In the genomic region with DNA sequence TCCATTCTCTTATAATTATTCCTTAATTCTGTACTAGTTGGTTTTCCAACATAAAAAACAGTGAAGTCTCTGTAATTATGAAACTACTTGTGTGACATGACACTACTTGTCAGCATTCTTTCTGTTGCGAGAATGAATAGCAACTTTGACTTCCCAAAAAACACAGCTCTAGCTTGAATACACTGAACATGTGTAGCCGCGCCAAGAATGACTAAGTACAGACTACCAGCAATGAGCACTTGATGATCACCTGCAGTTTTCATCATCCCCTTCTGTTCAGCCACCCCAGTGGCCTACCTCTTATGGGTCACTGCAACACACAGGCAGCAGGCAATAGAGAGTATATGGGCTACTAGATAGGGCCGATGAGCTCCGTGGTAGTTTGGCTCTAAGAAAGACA, we compare ENCODE assay signal across 27 cellular contexts.
DNase-seq lines count a peak whose midpoint lies in the region; ATAC-seq and TF ChIP-seq lines count a peak whose summit lies in the region.
"Had no signal": no experiment of that assay in that cellular context is flagged by ENCODE, and none has a peak within 500 bp of the region (broad histone marks: within the 10 kb centered on the region; RNA-seq: fewer than 3 reads in every experiment).

No MANE protein-coding gene starts in this region.

- intact Hi-C loops in mammary epithelial cell (cut with micrococcal nuclease) = no loop called here
- intact Hi-C loops in left lung (cut with DNase I) = no loop called here

- ATAC-seq in left lung (peak; percentile 50), HG02571 (IDR thresholded peaks at IDR 0.05; ENCODE audit: unreplicated experiment) (no peak), HG03097 (IDR thresholded peaks at IDR 0.05; ENCODE audit: low FRiP score, unreplicated experiment) (no peak)
- ATAC-seq: activated CD8-positive, alpha-beta T cell treated with anti-CD3 and anti-CD28 coated beads for 36 hours; activated T-helper 17 cell treated with anti-CD3 and anti-CD28 coated beads, Interleukin-2, amount 50 U/mL, for 72 hours; CD8-positive, alpha-beta T cell; left ventricle myocardium superior; psoas muscle; SK-N-SH treated with all-trans-retinoic acid at 6 μM for 48 hours; stimulated activated effector memory CD8-positive, alpha-beta T cell treated with anti-CD3 and anti-CD28 coated beads, Interleukin-12 subunit alpha, Interleukin-12 subunit beta, amount 100 ng/mL, for 72 hours; T-helper 17 cell had no signal

- TF ChIP-seq CTCF in mammary epithelial cell (conservative IDR thresholded peaks at IDR 0.05 in 1 of 2, IDR thresholded peaks at IDR 0.05 in 1 of 2; ENCODE audit: extremely low read depth in 1 of 2, insufficient read depth in 1 of 2, low read depth in 1 of 2, low read length in 2 of 2) = no peak
- no peak for TF ChIP-seq CTCF in left lung (IDR thresholded peaks at IDR 0.05)

- peak overlapping the region; percentile 41 for H3K27ac ChIP-seq in mammary epithelial cell (ENCODE audit: insufficient read depth, low read depth, low read length)
- no peak overlapping the region for H3K27ac ChIP-seq in left lung
- H3K27ac ChIP-seq: adrenal gland, psoas muscle, transverse colon had no signal

- H3K36me3 ChIP-seq in mammary epithelial cell (ENCODE audit: insufficient read depth, low read length) (no peaks in the 10 kb centered on the region), left lung (no peaks in the 10 kb centered on the region)
- H3K36me3 ChIP-seq: adrenal gland, transverse colon had no signal

- peaks cover 17% of the 10 kb centered on the region for H3K4me1 ChIP-seq in mammary epithelial cell (ENCODE audit: insufficient read depth, low read length)
- peaks cover 0 to 3% of the 10 kb centered on the region in 2 donors for H3K4me1 ChIP-seq in left lung
- H3K4me1 ChIP-seq: adrenal gland, psoas muscle, transverse colon had no signal

- dilution Hi-C loops in mammary epithelial cell (cut with HindIII; ENCODE audit: low sequenced_read_pairs) = no loop called here

- WGBS in mammary epithelial cell (ENCODE audit: low coverage, missing lambda C conversion rate) = 11% methylated on average over 5 of the region's 5 CpGs

- CTCF ChIA-PET in mammary epithelial cell (lab: Charles Lee; ENCODE audit: low non-redundant PET) = no interaction called here

- H3K4me3 ChIP-seq in mammary epithelial cell (replicated peaks in 1 of 3; ENCODE audit: insufficient read depth in 1 of 3, low read depth in 2 of 3, low read length in 3 of 3) = no peak overlapping the region
- H3K4me3 ChIP-seq in left lung = no peak overlapping the region
- H3K4me3 ChIP-seq: adrenal gland, dorsolateral prefrontal cortex, psoas muscle, transverse colon had no signal

- no peaks in the 10 kb centered on the region for H3K79me2 ChIP-seq in mammary epithelial cell (ENCODE audit: insufficient read depth, low read length)

- no TSS peak for BruUV-seq in mammary epithelial cell (replicated peaks; lab: Mats Ljungman, UMichigan)

- H3K4me2 ChIP-seq in mammary epithelial cell (ENCODE audit: insufficient read depth, low read depth, low read length) = no peak overlapping the region

- no peaks in the 10 kb centered on the region for H4K20me1 ChIP-seq in mammary epithelial cell (ENCODE audit: insufficient read depth, low read length)

- in situ Hi-C loops in mammary epithelial cell (cut with MboI; ENCODE audit: low sequenced_read_pairs in 2 of 2) = loop anchor here in 1 of 2 donors (10.0 kb wide), 1 partner anchor 204 kb away; no protein-coding TSS in a partner anchor

- H3K27me3 ChIP-seq in mammary epithelial cell (ENCODE audit: insufficient read depth, low read length) = no peaks in the 10 kb centered on the region
- H3K27me3 ChIP-seq in left lung = no peaks in the 10 kb centered on the region
- H3K27me3 ChIP-seq: adrenal gland, dorsolateral prefrontal cortex, transverse colon had no signal

- peak overlapping the region; percentile 28 for H2AFZ ChIP-seq in mammary epithelial cell (ENCODE audit: low read depth, low read length)

- no peaks in the 10 kb centered on the region for H3K9me3 ChIP-seq in mammary epithelial cell (replicated peaks; ENCODE audit: insufficient read depth, low read length)
- peaks cover 0 to 7% of the 10 kb centered on the region in 2 donors for H3K9me3 ChIP-seq in left lung
- H3K9me3 ChIP-seq: adrenal gland, psoas muscle, transverse colon had no signal

- DNase-seq in CD1c-positive myeloid dendritic cell (ENCODE audit: extremely low spot score) (peak; percentile 62), NOMO-1 treated with dmso at 0.1 percent for 144 hours (lab: John Stamatoyannopoulos, UW; ENCODE audit: unreplicated experiment) (peak; percentile 20), mammary epithelial cell (peak; percentile 93), left lung (no peak), islet precursor cell (no peak), NCI-H1417 (lab: John Stamatoyannopoulos, UW) (no peak)
- DNase-seq: activated CD4-positive, alpha-beta T cell treated with anti-CD3 and anti-CD28 coated beads for 1 hour; activated CD8-positive, alpha-beta T cell treated with anti-CD3 and anti-CD28 coated beads for 36 hours; activated naive CD4-positive, alpha-beta T cell treated with anti-CD3 and anti-CD28 coated beads, Interleukin-2, amount 10 ng/mL, durations not matched to agents 7 days and 5 days; adrenal gland; CD8-positive, alpha-beta T cell; DMS 273 treated with DMSO at 0.1 percent for 48 hours; dorsolateral prefrontal cortex; GOT3; KBM-7; left ventricle myocardium superior; NCI-H1417 treated with DMSO at 0.1 percent for 48 hours; NCI-H2029 treated with DMSO at 0.1 percent for 48 hours; NCI-H524 treated with DMSO at 0.1 percent for 48 hours; psoas muscle; T-helper 17 cell; transverse colon had no signal

- no peak overlapping the region for H3K9ac ChIP-seq in mammary epithelial cell (ENCODE audit: insufficient read depth, low read length)

Comparison
In these comparisons a context has a peak if more than half of its experiments do, and no peak if none do; other contexts are left out.
1. DNase-seq: peak in CD1c-positive myeloid dendritic cell (single experiment), NOMO-1 treated with dmso at 0.1 percent for 144 hours (single experiment) and mammary epithelial cell (single experiment); none in left lung (0 of 2), islet precursor cell (single experiment) and NCI-H1417 (0 of 3).